ENCODE assay signal across 1 cellular context in genomic region chr10:65270969-65271368, GRCh38.
TF ChIP-seq lines count a peak whose summit lies in the region.

No MANE protein-coding gene starts in this region.

TF ChIP-seq in H1, 55 proteins besides CTCF, POLR2A, EP300 and RAD21:
- TF ChIP-seq GABPA (IDR thresholded peaks at IDR 0.05; ENCODE audit: borderline replicate concordance, insufficient read depth, low read length): no peak
- no peak for TF ChIP-seq E2F6 (IDR thresholded peaks at IDR 0.05)
- TF ChIP-seq SP2 (IDR thresholded peaks at IDR 0.05; ENCODE audit: low read length): no peak
